Comparison of ENCODE assay signal across 8 cellular contexts in the genomic region with DNA sequence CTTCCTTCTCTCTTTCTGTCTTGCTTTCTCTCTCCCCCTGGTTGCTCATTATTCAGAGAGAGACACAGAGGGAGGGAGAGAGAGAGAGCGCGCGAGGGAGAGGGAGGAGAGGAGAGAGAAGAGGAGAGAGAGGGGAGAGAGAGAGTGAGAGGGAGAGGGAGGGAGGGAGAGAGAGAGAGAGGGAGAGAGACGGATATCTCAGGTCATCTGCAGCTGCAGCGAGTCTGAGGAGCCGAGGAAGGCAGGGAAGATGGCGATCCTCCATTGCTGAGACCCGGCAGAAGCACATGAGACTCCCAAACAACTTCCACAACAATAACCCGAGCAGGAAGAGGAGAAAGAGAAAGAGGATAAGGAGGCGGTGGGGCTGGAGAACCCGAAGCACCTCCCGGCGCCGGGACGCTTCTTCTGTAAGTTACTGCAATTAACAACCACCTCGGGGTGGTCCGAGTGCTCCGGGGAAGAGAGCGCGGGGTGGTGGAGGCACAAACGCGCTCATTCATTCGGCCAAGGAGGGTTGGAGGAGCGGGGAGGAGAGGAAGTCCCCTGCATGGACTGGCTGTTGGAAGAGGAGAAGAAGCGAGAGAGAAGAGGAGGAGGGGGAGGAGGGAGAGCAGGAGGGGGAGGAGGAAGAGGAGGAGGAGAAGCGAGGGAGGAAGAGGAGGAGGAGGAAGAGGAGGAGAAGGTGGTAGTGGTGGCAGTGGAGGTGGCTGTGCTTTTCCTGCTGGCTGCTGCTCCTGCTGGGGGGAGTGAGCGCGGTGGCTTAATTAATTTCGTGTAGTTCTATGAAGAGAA. TPM values are rescaled to one million over a fixed set of nuclear protein-coding genes. Genes with fewer than 3 reads are reported as not detected.
A peak's percentile ranks its signal among the peaks of the same experiment; 100 is the strongest.
DNase-seq lines count a peak whose midpoint lies in the region; ATAC-seq lines count a peak whose summit lies in the region.

Gene ZNF462 (plus strand): TSS at position 221 of the 795 bp plus-strand sequence. CDS start 60,218 bp downstream, outside the sequence.

- no peak within 1 kb of the TSS for H3K27ac Mint-ChIP-seq in activated naive CD8-positive, alpha-beta T cell treated with anti-CD3 and anti-CD28 coated beads, Interleukin-2, amount 10 ng/mL, durations not matched to agents 7 days and 5 days

- H3K9me3 Mint-ChIP-seq in activated naive CD8-positive, alpha-beta T cell treated with anti-CD3 and anti-CD28 coated beads, Interleukin-2, amount 10 ng/mL, durations not matched to agents 7 days and 5 days, result peaks cover 5% of the 10 kb centered on the region

- H3K27me3 Mint-ChIP-seq in activated naive CD8-positive, alpha-beta T cell treated with anti-CD3 and anti-CD28 coated beads, Interleukin-2, amount 10 ng/mL, durations not matched to agents 7 days and 5 days, result peaks cover 71% of the 10 kb centered on the region

- POLR2A ChIA-PET in activated naive CD8-positive, alpha-beta T cell treated with anti-CD3 and anti-CD28 coated beads, Interleukin-2, amount 10 ng/mL, durations not matched to agents 7 days and 5 days (lab: Charles Lee), result no interaction called here

- no peak for ATAC-seq in activated naive CD8-positive, alpha-beta T cell treated with anti-CD3 and anti-CD28 coated beads, Interleukin-2, amount 10 ng/mL, durations not matched to agents 7 days and 5 days (ENCODE audit: low read depth)
- ATAC-seq in GM18520 (IDR thresholded peaks at IDR 0.05; ENCODE audit: unreplicated experiment) (no peak), HG02981 (IDR thresholded peaks at IDR 0.05; ENCODE audit: unreplicated experiment) (no peak)

- peak; percentile 83 for DNase-seq in G401 (ENCODE audit: low spot score)
- DNase-seq in NCI-H1417 treated with DMSO at 0.1 percent for 48 hours (lab: John Stamatoyannopoulos, UW), result peak; percentile 39
- DNase-seq in activated naive CD8-positive, alpha-beta T cell treated with anti-CD3 and anti-CD28 coated beads, Interleukin-2, amount 10 ng/mL, durations not matched to agents 7 days and 5 days, result peak; percentile 29
- DNase-seq in head of caudate nucleus, result peak in 40 of 42 donors; percentile 32 to 82 (median 62)
- DNase-seq in nucleus accumbens (lab: John Stamatoyannopoulos, UW), result peak in 38 of 56 donors; percentile 41 to 84 (median 66)
- DNase-seq in NAMALWA (ENCODE audit: low spot score), result no peak

- H3K4me1 Mint-ChIP-seq in activated naive CD8-positive, alpha-beta T cell treated with anti-CD3 and anti-CD28 coated beads, Interleukin-2, amount 10 ng/mL, durations not matched to agents 7 days and 5 days, result peaks cover 23% of the 10 kb centered on the region

- intact Hi-C loops in head of caudate nucleus (cut with DNase I), result loop anchor here (10.0 kb wide), 1 partner anchor 578 kb away; no protein-coding TSS in a partner anchor

- H3K36me3 Mint-ChIP-seq in activated naive CD8-positive, alpha-beta T cell treated with anti-CD3 and anti-CD28 coated beads, Interleukin-2, amount 10 ng/mL, durations not matched to agents 7 days and 5 days, result peaks cover 3% of the 10 kb centered on the region

- peak within 1 kb of the TSS; percentile 82 for H3K4me3 Mint-ChIP-seq in activated naive CD8-positive, alpha-beta T cell treated with anti-CD3 and anti-CD28 coated beads, Interleukin-2, amount 10 ng/mL, durations not matched to agents 7 days and 5 days

- in situ Hi-C loops in G401 (cut with HindIII; ENCODE audit: low sequenced_read_pairs), result no loop called here

RNA-seq across cellular contexts. Expression of gene ZNF462, which starts in this region (rescaled TPM):
- total RNA-seq in G401 (2014; rRNA removed; shearing (Covaris generic)), result 0.06 and 0.20 TPM in 2 replicates
- under 1 TPM; 0.67 to 0.94 TPM for total RNA-seq in activated naive CD8-positive, alpha-beta T cell treated with anti-CD3 and anti-CD28 coated beads, Interleukin-2, amount 10 ng/mL, durations not matched to agents 7 days and 5 days

Comparison
In these comparisons a context has a peak if more than half of its experiments do, and no peak if none do; other contexts are left out.
1. Peak in DNase-seq in G401; RNA of the gene not detected or under 1 TPM.
2. Peak in DNase-seq in activated naive CD8-positive, alpha-beta T cell treated with anti-CD3 and anti-CD28 coated beads, Interleukin-2, amount 10 ng/mL, durations not matched to agents 7 days and 5 days; RNA of the gene not detected or under 1 TPM.